1 cellular context compared by ENCODE assay signal in the genomic region with DNA sequence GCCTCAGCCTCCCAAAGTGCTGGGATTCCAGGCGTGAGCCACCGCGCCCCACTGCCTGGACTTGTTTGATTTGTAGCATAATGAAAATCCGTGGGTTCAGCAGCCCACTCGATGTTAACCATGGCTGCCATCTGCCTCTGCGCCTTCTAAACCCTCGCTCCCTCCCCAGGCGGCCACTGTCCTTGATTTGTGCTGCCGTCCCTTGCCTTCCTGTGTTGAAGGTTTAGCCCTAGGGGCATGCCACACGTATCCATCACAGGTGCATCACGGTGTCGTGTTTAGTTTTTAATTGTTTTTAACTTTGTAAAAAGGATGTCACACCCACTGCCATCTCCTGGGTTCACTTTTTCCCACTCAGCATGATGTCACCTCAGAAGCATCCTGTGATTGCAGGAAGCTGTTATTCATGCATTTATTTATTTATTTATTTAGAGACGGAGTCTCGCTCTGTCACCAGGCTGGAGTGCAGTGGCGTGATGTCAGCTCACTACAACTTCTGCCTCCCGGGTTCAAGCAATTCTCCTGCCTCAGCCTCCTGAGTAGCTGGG.
TF ChIP-seq lines count a peak whose summit lies in the region.

No MANE protein-coding gene starts in this region.

TF ChIP-seq in IMR-90, 13 proteins besides CTCF, POLR2A, EP300 and RAD21:
- no peak for TF ChIP-seq MXI1 (IDR thresholded peaks at IDR 0.05; ENCODE audit: borderline replicate concordance, low read depth, low read length)
- TF ChIP-seq CEBPB (IDR thresholded peaks at IDR 0.05; ENCODE audit: low read depth, low read length): 0 out of 2 replicates have a peak, but pooled peaks have one; percentile 13
- TF ChIP-seq BHLHE40 (IDR thresholded peaks at IDR 0.05; ENCODE audit: low read depth, low read length): no peak
- no peak for TF ChIP-seq NFE2L2 (IDR thresholded peaks at IDR 0.05; ENCODE audit: low read depth, low read length)
